In genomic region chr5:155556700-155557099, GRCh38 we compare ENCODE assay signal across 32 cellular contexts.
"Had no signal": no experiment of that assay in that cellular context is flagged by ENCODE, and none has a peak within 500 bp of the region (broad histone marks: within the 10 kb centered on the region; RNA-seq: fewer than 3 reads in every experiment).

No MANE protein-coding gene starts in this region.

- H3K27me3 ChIP-seq: brain microvascular endothelial cell, foreskin keratinocyte, heart left ventricle, thyroid gland, upper lobe of left lung had no signal

- DNase-seq: activated CD4-positive, alpha-beta T cell treated with anti-CD3 and anti-CD28 coated beads for 48 hours; activated CD4-positive, alpha-beta T cell treated with anti-CD3 and anti-CD28 coated beads, Interleukin-2, amount 50 U/mL, for 48 hours; activated CD8-positive, alpha-beta memory T cell treated with anti-CD3 and anti-CD28 coated beads for 24 hours; activated effector memory CD4-positive, alpha-beta T cell treated with anti-CD3 and anti-CD28 coated beads, Interleukin-2, amount 50 U/mL, for 16 hours; activated naive CD4-positive, alpha-beta T cell treated with anti-CD3 and anti-CD28 coated beads, Interleukin-2, amount 10 ng/mL, durations not matched to agents 7 days and 5 days; activated naive CD8-positive, alpha-beta T cell treated with anti-CD3 and anti-CD28 coated beads, Interleukin-2, amount 10 ng/mL, durations not matched to agents 7 days and 5 days; amniotic stem cell; brain microvascular endothelial cell; central memory CD4-positive, alpha-beta T cell; foreskin keratinocyte; heart left ventricle; hypothalamus; left ventricle myocardium inferior; mucosa of descending colon; posterior cingulate gyrus; small intestine; stimulated activated CD4-positive, alpha-beta T cell treated with anti-CD3 and anti-CD28 coated beads, Interleukin-1b, Interleukin-23, amount 100 ng/mL, for 48 hours; stimulated activated CD4-positive, alpha-beta T cell treated with anti-CD3 and anti-CD28 coated beads, Interleukin-4, amount 100 ng/mL, for 4 hours; stimulated activated CD8-positive, alpha-beta memory T cell treated with anti-CD3 and anti-CD28 coated beads, Interleukin-4, amount 100 ng/mL, for 48 hours; stimulated activated naive CD8-positive, alpha-beta T cell treated with anti-CD3 and anti-CD28 coated beads, Interleukin-15, amount 100 ng/mL, for 72 hours; T-helper 17 cell; T1000; thyroid gland; upper lobe of left lung; WERI-Rb-1 had no signal

- H3K36me3 Mint-ChIP-seq: activated naive CD4-positive, alpha-beta T cell treated with anti-CD3 and anti-CD28 coated beads, Interleukin-2, amount 10 ng/mL, durations not matched to agents 7 days and 5 days; activated naive CD8-positive, alpha-beta T cell treated with anti-CD3 and anti-CD28 coated beads, Interleukin-2, amount 10 ng/mL, durations not matched to agents 7 days and 5 days; stimulated activated memory B cell treated with anti-CD40 and anti-IgM and Interleukin-4, amounts not matched to agents 10 μg/mL and 1 μg/mL and 100 μg/mL, for 72 hours had no signal

- ATAC-seq: activated CD4-positive, CD25-positive, alpha-beta regulatory T cell treated with anti-CD3 and anti-CD28 coated beads, Interleukin-2, amount 50 U/mL, for 24 hours; esophagus mucosa; foreskin keratinocyte; heart left ventricle; mucosa of descending colon; sciatic nerve; stimulated activated memory B cell treated with anti-CD40 and anti-IgM and Interleukin-4, amounts not matched to agents 10 μg/mL and 1 μg/mL and 100 μg/mL, for 72 hours; stimulated activated naive CD8-positive, alpha-beta T cell treated with anti-CD3 and anti-CD28 coated beads, Interleukin-15, amount 100 ng/mL, for 72 hours; T-helper 17 cell had no signal

- H3K27me3 Mint-ChIP-seq: activated naive CD4-positive, alpha-beta T cell treated with anti-CD3 and anti-CD28 coated beads, Interleukin-2, amount 10 ng/mL, durations not matched to agents 7 days and 5 days; activated naive CD8-positive, alpha-beta T cell treated with anti-CD3 and anti-CD28 coated beads, Interleukin-2, amount 10 ng/mL, durations not matched to agents 7 days and 5 days; T-helper 17 cell had no signal

- H3K9me3 Mint-ChIP-seq: activated naive CD4-positive, alpha-beta T cell treated with anti-CD3 and anti-CD28 coated beads, Interleukin-2, amount 10 ng/mL, durations not matched to agents 7 days and 5 days; activated naive CD8-positive, alpha-beta T cell treated with anti-CD3 and anti-CD28 coated beads, Interleukin-2, amount 10 ng/mL, durations not matched to agents 7 days and 5 days; activated T-helper 1 cell treated with anti-CD3 and anti-CD28 coated beads, Interleukin-12 subunit alpha, Interleukin-12 subunit beta, Interleukin-2, Interleukin-4 antibody, amounts not matched to agents 30 ng/mL and 10 ng/mL and 1 ng/mL, durations not matched to agents 14 hours and 24 hours and 36 hours; nephron; stimulated activated memory B cell treated with anti-CD40 and anti-IgM and Interleukin-4, amounts not matched to agents 10 μg/mL and 1 μg/mL and 100 μg/mL, for 72 hours had no signal

- H3K4me1 ChIP-seq: foreskin keratinocyte, heart left ventricle, left ventricle myocardium inferior, thyroid gland, upper lobe of left lung had no signal

- H3K4me3 Mint-ChIP-seq: activated naive CD4-positive, alpha-beta T cell treated with anti-CD3 and anti-CD28 coated beads, Interleukin-2, amount 10 ng/mL, durations not matched to agents 7 days and 5 days; activated naive CD8-positive, alpha-beta T cell treated with anti-CD3 and anti-CD28 coated beads, Interleukin-2, amount 10 ng/mL, durations not matched to agents 7 days and 5 days; activated T-helper 1 cell treated with anti-CD3 and anti-CD28 coated beads, Interleukin-12 subunit alpha, Interleukin-12 subunit beta, Interleukin-2, Interleukin-4 antibody, amounts not matched to agents 30 ng/mL and 10 ng/mL and 1 ng/mL, durations not matched to agents 14 hours and 24 hours and 36 hours; nephron; stimulated activated memory B cell treated with anti-CD40 and anti-IgM and Interleukin-4, amounts not matched to agents 10 μg/mL and 1 μg/mL and 100 μg/mL, for 72 hours; stimulated activated naive CD8-positive, alpha-beta T cell treated with anti-CD3 and anti-CD28 coated beads, Interleukin-15, amount 100 ng/mL, for 72 hours; T-helper 17 cell had no signal

- H3K4me1 Mint-ChIP-seq: activated naive CD4-positive, alpha-beta T cell treated with anti-CD3 and anti-CD28 coated beads, Interleukin-2, amount 10 ng/mL, durations not matched to agents 7 days and 5 days; activated naive CD8-positive, alpha-beta T cell treated with anti-CD3 and anti-CD28 coated beads, Interleukin-2, amount 10 ng/mL, durations not matched to agents 7 days and 5 days; nephron; stimulated activated memory B cell treated with anti-CD40 and anti-IgM and Interleukin-4, amounts not matched to agents 10 μg/mL and 1 μg/mL and 100 μg/mL, for 72 hours; stimulated activated naive CD8-positive, alpha-beta T cell treated with anti-CD3 and anti-CD28 coated beads, Interleukin-15, amount 100 ng/mL, for 72 hours; T-helper 17 cell had no signal

- H3K27ac ChIP-seq: brain microvascular endothelial cell, foreskin keratinocyte, heart left ventricle, left ventricle myocardium inferior, thyroid gland, upper lobe of left lung, WERI-Rb-1 had no signal

- H3K9me3 ChIP-seq: heart left ventricle, left ventricle myocardium inferior, mucosa of descending colon, thyroid gland, upper lobe of left lung had no signal

- H3K36me3 ChIP-seq: brain microvascular endothelial cell, heart left ventricle, left ventricle myocardium inferior, thyroid gland, upper lobe of left lung, WERI-Rb-1 had no signal

- H3K27ac Mint-ChIP-seq: activated naive CD4-positive, alpha-beta T cell treated with anti-CD3 and anti-CD28 coated beads, Interleukin-2, amount 10 ng/mL, durations not matched to agents 7 days and 5 days; activated naive CD8-positive, alpha-beta T cell treated with anti-CD3 and anti-CD28 coated beads, Interleukin-2, amount 10 ng/mL, durations not matched to agents 7 days and 5 days; activated T-helper 1 cell treated with anti-CD3 and anti-CD28 coated beads, Interleukin-12 subunit alpha, Interleukin-12 subunit beta, Interleukin-2, Interleukin-4 antibody, amounts not matched to agents 30 ng/mL and 10 ng/mL and 1 ng/mL, durations not matched to agents 14 hours and 24 hours and 36 hours; nephron; stimulated activated memory B cell treated with anti-CD40 and anti-IgM and Interleukin-4, amounts not matched to agents 10 μg/mL and 1 μg/mL and 100 μg/mL, for 72 hours; stimulated activated naive CD8-positive, alpha-beta T cell treated with anti-CD3 and anti-CD28 coated beads, Interleukin-15, amount 100 ng/mL, for 72 hours; T-helper 17 cell had no signal

- H3K4me3 ChIP-seq: heart left ventricle, left ventricle myocardium inferior, lung, mucosa of descending colon, thyroid gland, upper lobe of left lung had no signal
